Comparison of ENCODE assay signal across 1 cellular context in the genomic region with DNA sequence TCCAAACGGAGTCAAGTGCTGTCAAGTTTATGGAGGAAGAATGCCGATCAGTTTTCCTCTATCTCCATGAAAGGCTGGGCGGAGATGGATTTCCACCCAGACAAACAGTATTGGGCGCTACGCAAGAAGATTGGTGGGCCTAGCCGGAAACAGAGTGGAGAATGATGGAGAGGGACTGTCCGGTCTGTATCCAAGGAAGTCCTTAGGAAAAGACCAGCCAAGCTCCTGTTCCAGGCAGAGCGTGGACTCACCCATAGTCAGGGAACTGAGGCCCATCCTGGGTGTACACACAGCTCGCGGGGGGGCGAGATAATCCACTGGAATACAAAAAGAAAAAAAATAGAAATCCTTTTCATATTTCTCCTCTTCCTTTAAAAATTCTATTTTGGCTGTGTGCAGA.
TF ChIP-seq lines count a peak whose summit lies in the region.

No MANE protein-coding gene starts in this region.

TF ChIP-seq in HCT116, 20 proteins besides CTCF, POLR2A, EP300 and RAD21:
- TF ChIP-seq POLR2AphosphoS5 (IDR thresholded peaks at IDR 0.05; ENCODE audit: low read depth, low read length) (no peak), YY1 (IDR thresholded peaks at IDR 0.05; ENCODE audit: extremely low read depth, insufficient replicate concordance, low read depth, low read length) (no peak), ATF3 (IDR thresholded peaks at IDR 0.05) (no peak), SP1 (IDR thresholded peaks at IDR 0.05; ENCODE audit: low read depth) (no peak), FOSL1 (IDR thresholded peaks at IDR 0.05; ENCODE audit: low read depth) (no peak), SIN3A (IDR thresholded peaks at IDR 0.05; ENCODE audit: low read depth) (no peak), CEBPB (IDR thresholded peaks at IDR 0.05; ENCODE audit: low read depth) (no peak), ELF1 (IDR thresholded peaks at IDR 0.05; ENCODE audit: borderline replicate concordance, low read depth) (no peak), JUND (IDR thresholded peaks at IDR 0.05) (no peak), EGR1 (IDR thresholded peaks at IDR 0.05; ENCODE audit: low read depth) (no peak), ZFX (IDR thresholded peaks at IDR 0.05) (no peak), ZNF274 (IDR thresholded peaks at IDR 0.05; ENCODE audit: low read depth, low read length) (no peak), SRF (IDR thresholded peaks at IDR 0.05; ENCODE audit: low read depth) (no peak), MAX (IDR thresholded peaks at IDR 0.05) (no peak)
- TF ChIP-seq, protein P1, sequence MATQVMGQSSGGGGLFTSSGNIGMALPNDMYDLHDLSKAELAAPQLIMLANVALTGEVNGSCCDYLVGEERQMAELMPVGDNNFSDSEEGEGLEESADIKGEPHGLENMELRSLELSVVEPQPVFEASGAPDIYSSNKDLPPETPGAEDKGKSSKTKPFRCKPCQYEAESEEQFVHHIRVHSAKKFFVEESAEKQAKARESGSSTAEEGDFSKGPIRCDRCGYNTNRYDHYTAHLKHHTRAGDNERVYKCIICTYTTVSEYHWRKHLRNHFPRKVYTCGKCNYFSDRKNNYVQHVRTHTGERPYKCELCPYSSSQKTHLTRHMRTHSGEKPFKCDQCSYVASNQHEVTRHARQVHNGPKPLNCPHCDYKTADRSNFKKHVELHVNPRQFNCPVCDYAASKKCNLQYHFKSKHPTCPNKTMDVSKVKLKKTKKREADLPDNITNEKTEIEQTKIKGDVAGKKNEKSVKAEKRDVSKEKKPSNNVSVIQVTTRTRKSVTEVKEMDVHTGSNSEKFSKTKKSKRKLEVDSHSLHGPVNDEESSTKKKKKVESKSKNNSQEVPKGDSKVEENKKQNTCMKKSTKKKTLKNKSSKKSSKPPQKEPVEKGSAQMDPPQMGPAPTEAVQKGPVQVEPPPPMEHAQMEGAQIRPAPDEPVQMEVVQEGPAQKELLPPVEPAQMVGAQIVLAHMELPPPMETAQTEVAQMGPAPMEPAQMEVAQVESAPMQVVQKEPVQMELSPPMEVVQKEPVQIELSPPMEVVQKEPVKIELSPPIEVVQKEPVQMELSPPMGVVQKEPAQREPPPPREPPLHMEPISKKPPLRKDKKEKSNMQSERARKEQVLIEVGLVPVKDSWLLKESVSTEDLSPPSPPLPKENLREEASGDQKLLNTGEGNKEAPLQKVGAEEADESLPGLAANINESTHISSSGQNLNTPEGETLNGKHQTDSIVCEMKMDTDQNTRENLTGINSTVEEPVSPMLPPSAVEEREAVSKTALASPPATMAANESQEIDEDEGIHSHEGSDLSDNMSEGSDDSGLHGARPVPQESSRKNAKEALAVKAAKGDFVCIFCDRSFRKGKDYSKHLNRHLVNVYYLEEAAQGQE (IDR thresholded peaks at IDR 0.05; ENCODE audit: low read depth): no peak
